8 cellular contexts compared by ENCODE assay signal in the genomic region with DNA sequence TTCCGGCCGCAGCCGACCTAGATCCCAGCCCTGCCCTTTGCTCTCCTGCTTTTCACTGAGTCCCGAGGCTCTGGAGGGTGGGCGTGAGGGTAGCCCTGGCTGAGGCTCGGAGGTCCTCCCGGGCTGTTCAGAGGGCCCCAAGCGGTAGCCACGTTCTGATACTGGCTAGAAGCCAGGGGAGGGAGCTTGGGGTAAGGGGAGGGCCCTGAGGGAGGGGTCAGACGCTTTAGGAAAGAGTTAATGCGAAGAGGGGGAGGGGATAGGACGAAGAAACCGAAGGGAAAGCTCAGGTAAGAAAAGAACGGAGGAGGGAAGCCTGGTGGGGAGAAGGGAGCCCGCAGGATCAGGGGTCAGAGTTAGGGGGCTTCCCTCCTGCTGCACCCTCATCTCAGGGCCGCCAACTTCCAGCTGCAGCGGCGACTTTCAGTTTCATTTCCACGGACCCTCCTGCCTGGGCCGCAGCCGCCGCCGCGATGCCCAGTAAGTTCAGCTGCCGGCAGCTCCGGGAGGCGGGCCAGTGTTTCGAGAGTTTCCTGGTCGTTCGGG. TPM values are rescaled to one million over a fixed set of nuclear protein-coding genes. Genes with fewer than 3 reads are reported as not detected.
DNase-seq lines count a peak whose midpoint lies in the region; ATAC-seq and TF ChIP-seq lines count a peak whose summit lies in the region.

TSS of gene MOV10 (plus strand) at position 220 of the 546 bp plus-strand sequence. CDS start at position 474, 254 bp downstream.

- no peaks in the 10 kb centered on the region for H3K9me3 ChIP-seq in colonic mucosa

- POLR2A ChIA-PET in activated CD4-positive, alpha-beta T cell treated with anti-CD3 and anti-CD28 coated beads for 36 hours (lab: Charles Lee), result interaction anchor here (1.0 to 1.7 kb wide), 5 partner anchors 10 to 280 kb away, joined by 3 to 19 read pairs (median 4); no protein-coding TSS in a partner anchor

- peak within 1 kb of the TSS; percentile 92 for H3K27ac Mint-ChIP-seq in activated CD4-positive, alpha-beta T cell treated with anti-CD3 and anti-CD28 coated beads for 36 hours

- TF ChIP-seq CTCF in colonic mucosa (IDR thresholded peaks at IDR 0.05), result no peak

- H3K4me3 ChIP-seq in colonic mucosa, result peak within 1 kb of the TSS; percentile 80

- H3K27me3 Mint-ChIP-seq in activated CD4-positive, alpha-beta T cell treated with anti-CD3 and anti-CD28 coated beads for 36 hours, result no peaks in the 10 kb centered on the region

- H3K9me3 Mint-ChIP-seq in activated CD4-positive, alpha-beta T cell treated with anti-CD3 and anti-CD28 coated beads for 36 hours (ENCODE audit: low read depth), result no peaks in the 10 kb centered on the region

- DNase-seq in NCI-H446 (lab: John Stamatoyannopoulos, UW), result peak; percentile 20 to 62
- no peak for DNase-seq in NCI-H446 treated with DMSO at 0.1 percent for 48 hours (lab: John Stamatoyannopoulos, UW)
- DNase-seq in NCI-H2227 treated with DMSO at 0.1 percent for 48 hours (lab: John Stamatoyannopoulos, UW), result peak; percentile 74
- peak; percentile 77 for DNase-seq in activated CD4-positive, alpha-beta T cell treated with anti-CD3 and anti-CD28 coated beads for 36 hours
- DNase-seq in colonic mucosa, result peak; percentile 70
- peak; percentile 88 for DNase-seq in left kidney (ENCODE audit: low read depth, low spot score)
- peak; percentile 45 for DNase-seq in stimulated activated CD4-positive, alpha-beta T cell treated with anti-CD3 and anti-CD28 coated beads, Interleukin-2, amount 100 ng/mL, for 4 hours (ENCODE audit: low read depth)

- no peaks in the 10 kb centered on the region for H3K36me3 ChIP-seq in colonic mucosa

- CTCF ChIA-PET in activated CD4-positive, alpha-beta T cell treated with anti-CD3 and anti-CD28 coated beads for 36 hours (lab: Charles Lee), result interaction anchor here (0.5 to 2.1 kb wide), 10 partner anchors 26 to 1026 kb away, joined by 3 to 8 read pairs (median 3); partner anchors contain the start of gene LRIG2

- ATAC-seq in HG03095 (IDR thresholded peaks at IDR 0.05; ENCODE audit: unreplicated experiment), result peak; percentile 56
- ATAC-seq in activated CD4-positive, alpha-beta T cell treated with anti-CD3 and anti-CD28 coated beads for 36 hours, result peak; percentile 83

- intact Hi-C loops in activated CD4-positive, alpha-beta T cell treated with anti-CD3 and anti-CD28 coated beads for 36 hours (cut with DNase I, micrococcal nuclease), result loop anchor here (1.0 to 2.0 kb wide), 5 partner anchors 30 to 280 kb away; partner anchors contain the start of genes CAPZA1 (in 2 of the 2), ST7L (in 2 of the 2) and PPM1J (in 1 of the 2)
- intact Hi-C loops in colonic mucosa (cut with DNase I), result no loop called here

- H3K36me3 Mint-ChIP-seq in activated CD4-positive, alpha-beta T cell treated with anti-CD3 and anti-CD28 coated beads for 36 hours (ENCODE audit: low read depth), result peaks cover 45% of the 10 kb centered on the region

- H3K27me3 ChIP-seq in colonic mucosa, result no peaks in the 10 kb centered on the region

- H3K27ac ChIP-seq in colonic mucosa, result peak within 1 kb of the TSS; percentile 89

- no peaks in the 10 kb centered on the region for H3K4me1 ChIP-seq in colonic mucosa

- peak within 1 kb of the TSS; percentile 81 to 91 for H3K9ac ChIP-seq in colonic mucosa (ENCODE audit: low read depth in 2 of 2, low read length in 2 of 2)

- peaks cover 43% of the 10 kb centered on the region for H3K4me1 Mint-ChIP-seq in activated CD4-positive, alpha-beta T cell treated with anti-CD3 and anti-CD28 coated beads for 36 hours

- H3K4me3 Mint-ChIP-seq in activated CD4-positive, alpha-beta T cell treated with anti-CD3 and anti-CD28 coated beads for 36 hours, result peak within 1 kb of the TSS; percentile 88

RNA-seq across cellular contexts. Expression of gene MOV10, which starts in this region (rescaled TPM):
- total RNA-seq in activated CD4-positive, alpha-beta T cell treated with anti-CD3 and anti-CD28 coated beads for 36 hours, result 10 to 100 TPM; 80.3 to 87.5 TPM
- 10 to 100 TPM; 61.6 to 62.7 TPM for total RNA-seq in colonic mucosa
